15 cellular contexts compared by ENCODE assay signal in the genomic region with DNA sequence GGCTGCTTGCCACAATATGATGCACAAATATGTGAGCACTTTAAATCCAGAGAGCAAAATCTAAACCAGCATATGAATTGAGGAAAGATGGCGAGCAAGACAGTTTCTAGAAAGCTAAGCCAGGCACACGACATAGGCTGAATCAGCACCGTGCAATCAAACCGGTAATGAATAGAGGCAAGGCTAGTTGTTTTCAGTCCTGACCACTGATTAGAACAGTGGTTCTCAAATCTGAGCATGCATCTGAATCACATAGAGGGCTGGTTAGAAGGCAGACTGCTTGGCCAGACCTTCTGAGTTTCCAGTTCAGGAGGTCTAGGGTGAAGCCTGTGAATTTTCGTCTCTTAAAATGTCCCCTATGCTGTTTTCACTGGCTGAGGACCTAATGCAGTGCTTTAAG.
DNase-seq lines count a peak whose midpoint lies in the region; ATAC-seq and TF ChIP-seq lines count a peak whose summit lies in the region.
"Had no signal": no experiment of that assay in that cellular context is flagged by ENCODE, and none has a peak within 500 bp of the region (broad histone marks: within the 10 kb centered on the region; RNA-seq: fewer than 3 reads in every experiment).

No MANE protein-coding gene starts in this region.

- H3K27ac ChIP-seq in GM23248 (no peak overlapping the region), neuronal stem cell (replicated peaks; ENCODE audit: low read length) (no peak overlapping the region), ascending aorta (no peak overlapping the region)
- H3K27ac ChIP-seq: A549 had no signal

- 27 to 30% methylated on average over 5 of the region's 5 CpGs for WGBS in GM23248 (ENCODE audit: low coverage in 1 of 2, low lambda C conversion rate in 2 of 2, missing lambda C conversion rate in 2 of 2), 2 experiments
- no CpG with 5 or more reads among the region's 5 CpGs for WGBS in neuronal stem cell (ENCODE audit: extremely low coverage in 2 of 2, insufficient read length in 2 of 2, insufficient replicate concordance in 1 of 2), 2 donors

- H3K36me3 ChIP-seq in GM23248 (ENCODE audit: low read depth) (no peaks in the 10 kb centered on the region), neuronal stem cell (replicated peaks in 1 of 2; ENCODE audit: control insufficient read depth in 2 of 2, insufficient read depth in 2 of 2, low read length in 2 of 2) (no peaks in the 10 kb centered on the region), ascending aorta (no peaks in the 10 kb centered on the region)

- H4K20me1 ChIP-seq in GM23248 (ENCODE audit: insufficient read depth), result no peaks in the 10 kb centered on the region

- no peak overlapping the region for H2BK15ac ChIP-seq in neuronal stem cell (ENCODE audit: low read length)

- no peak overlapping the region for H2BK12ac ChIP-seq in neuronal stem cell (ENCODE audit: low read length)

- no peak overlapping the region for H3K9ac ChIP-seq in GM23248
- H3K9ac ChIP-seq in neuronal stem cell (ENCODE audit: low read depth, low read length, poor library complexity), result no peak overlapping the region

- TF ChIP-seq CTCF in astrocyte of the spinal cord (IDR thresholded peaks at IDR 0.05; ENCODE audit: low read depth, low read length), result no peak
- TF ChIP-seq CTCF in fibroblast of the aortic adventitia (IDR thresholded peaks at IDR 0.05; ENCODE audit: insufficient read depth, low read length), result no peak
- TF ChIP-seq CTCF in ascending aorta (IDR thresholded peaks at IDR 0.05), result no peak

- no peak overlapping the region for H3K18ac ChIP-seq in neuronal stem cell (ENCODE audit: low read length)

- H3K4me3 ChIP-seq in GM23248 (no peak overlapping the region), astrocyte of the spinal cord (ENCODE audit: low read depth, low read length) (no peak overlapping the region), fibroblast of the aortic adventitia (ENCODE audit: low read depth, low read length) (no peak overlapping the region), neuronal stem cell (ENCODE audit: low read length in 2 of 2) (no peak overlapping the region), ascending aorta (no peak overlapping the region)
- H3K4me3 ChIP-seq: A549 had no signal

- no peaks in the 10 kb centered on the region for H3K9me2 ChIP-seq in GM23248 (ENCODE audit: insufficient read depth)

- no peak overlapping the region for H4K8ac ChIP-seq in neuronal stem cell (ENCODE audit: low read depth, low read length)

- H3F3A ChIP-seq in GM23248 (ENCODE audit: insufficient read depth), result no peaks in the 10 kb centered on the region

- no peaks in the 10 kb centered on the region for H3K9me3 ChIP-seq in GM23248 (ENCODE audit: low read depth)
- H3K9me3 ChIP-seq in neuronal stem cell (replicated peaks in 1 of 2; ENCODE audit: control insufficient read depth in 2 of 2, insufficient read depth in 1 of 2, low read depth in 1 of 2, low read length in 2 of 2), result peaks cover 0 to 5% of the 10 kb centered on the region in 2 donors
- H3K9me3 ChIP-seq in ascending aorta, result no peaks in the 10 kb centered on the region
- H3K9me3 ChIP-seq: A549, Caco-2 had no signal

- H2AK5ac ChIP-seq in neuronal stem cell (ENCODE audit: low read depth, low read length), result no peak overlapping the region

- H3K4ac ChIP-seq in neuronal stem cell (ENCODE audit: low read length), result no peak overlapping the region

- intact Hi-C loops in ascending aorta (cut with DNase I), result no loop called here

- H3K27me3 ChIP-seq in GM23248 (replicated peaks; ENCODE audit: insufficient read depth) (no peaks in the 10 kb centered on the region), neuronal stem cell (ENCODE audit: control insufficient read depth in 3 of 3, insufficient read depth in 3 of 3, low read depth in 1 of 3, low read length in 3 of 3) (no peaks in the 10 kb centered on the region), ascending aorta (no peaks in the 10 kb centered on the region)

- no peak overlapping the region for H4K91ac ChIP-seq in neuronal stem cell (ENCODE audit: low read depth, low read length, poor library complexity)

- H3K4me1 ChIP-seq in GM23248 (ENCODE audit: insufficient read depth) (peaks cover 6% of the 10 kb centered on the region; the same call in 1 of the 2 replicates), neuronal stem cell (ENCODE audit: control insufficient read depth in 2 of 2, insufficient read depth in 1 of 2, low read depth in 1 of 2, low read length in 2 of 2) (peaks cover 0 to 2% of the 10 kb centered on the region in 2 donors), ascending aorta (no peaks in the 10 kb centered on the region)
- H3K4me1 ChIP-seq: A549, Caco-2 had no signal

- H3K14ac ChIP-seq in neuronal stem cell (ENCODE audit: low read length), result no peak overlapping the region

- H2BK5ac ChIP-seq in neuronal stem cell (ENCODE audit: low read length), result no peak overlapping the region

- DNase-seq in GM23248, result peak; percentile 49
- peak; percentile 12 for DNase-seq in astrocyte of the spinal cord (ENCODE audit: low read depth, low spot score)
- DNase-seq in fibroblast of the aortic adventitia (ENCODE audit: low read depth), result peak; percentile 58
- peak; percentile 7 for DNase-seq in stromal cell of bone marrow (ENCODE audit: low read depth)
- DNase-seq in left lobe of liver (ENCODE audit: low spot score), result no peak
- no peak for DNase-seq in neuronal stem cell (ENCODE audit: low spot score)
- no peak for DNase-seq in ascending aorta (ENCODE audit: low spot score in 2 of 2)
- DNase-seq: AML-193, Caco-2, DMS153, KG1, NCI-H146, NCI-H510A treated with DMSO at 0.1 percent for 48 hours had no signal

- in situ Hi-C loops in GM23248 (cut with MboI) (no loop called here), astrocyte of the spinal cord (cut with HindIII; ENCODE audit: low sequenced_read_pairs) (no loop called here)

- H3K4me2 ChIP-seq in GM23248 (ENCODE audit: unreplicated experiment) (no peak overlapping the region), neuronal stem cell (ENCODE audit: insufficient read depth, low read length, poor library complexity, severe bottlenecking) (no peak overlapping the region)
- H3K4me2 ChIP-seq: A549 had no signal

- no peaks in the 10 kb centered on the region for H3K79me1 ChIP-seq in neuronal stem cell (ENCODE audit: low read depth, low read length)

- H3K79me2 ChIP-seq in GM23248 (ENCODE audit: insufficient read depth), result no peaks in the 10 kb centered on the region

- no peak overlapping the region for H3K23ac ChIP-seq in neuronal stem cell (ENCODE audit: low read depth, low read length, poor library complexity)

- H2AFZ ChIP-seq in GM23248 (peak overlapping the region; percentile 77), neuronal stem cell (ENCODE audit: low read length) (no peak overlapping the region)

- no peak for ATAC-seq in left lobe of liver
- ATAC-seq: A549, HCT116 had no signal

- no peak overlapping the region for H2BK120ac ChIP-seq in neuronal stem cell (ENCODE audit: low read depth, low read length)

Comparison
In these comparisons a context has a peak if more than half of its experiments do, and no peak if none do; other contexts are left out.
1. DNase-seq: peak in GM23248 (single experiment), astrocyte of the spinal cord (single experiment), fibroblast of the aortic adventitia (single experiment) and stromal cell of bone marrow (single experiment); none in left lobe of liver (single experiment), neuronal stem cell (single experiment) and ascending aorta (0 of 2).